In the genomic region with DNA sequence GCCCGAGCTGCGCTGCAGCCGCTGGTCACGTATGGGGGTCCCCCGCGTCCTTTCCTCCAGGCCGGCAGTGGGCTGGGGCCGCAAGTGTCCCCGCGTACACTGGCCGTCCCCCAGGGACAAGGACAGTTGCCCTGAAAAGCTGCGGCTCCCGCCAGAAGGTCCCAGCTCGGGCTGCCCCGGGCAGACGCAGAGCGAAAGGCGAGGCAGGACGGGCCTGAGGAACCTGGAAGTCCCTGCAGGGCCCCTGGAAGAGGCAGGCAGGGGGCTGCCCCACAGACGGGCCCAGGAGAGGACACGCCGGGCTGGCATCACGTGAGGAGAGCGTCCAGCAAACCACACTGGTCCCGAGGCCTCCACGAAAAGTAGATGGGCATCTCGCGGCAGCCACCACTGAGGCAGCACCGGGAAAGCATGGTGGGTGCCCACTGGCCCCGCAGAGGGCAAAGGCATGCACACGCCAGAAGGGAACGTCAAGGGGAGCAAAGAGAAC, we compare ENCODE assay signal across 9 cellular contexts. TPM values are rescaled to one million over a fixed set of nuclear protein-coding genes. Genes with fewer than 3 reads are reported as not detected.
DNase-seq lines count a peak whose midpoint lies in the region; ATAC-seq and TF ChIP-seq lines count a peak whose summit lies in the region.
"Had no signal": no experiment of that assay in that cellular context is flagged by ENCODE, and none has a peak within 500 bp of the region (broad histone marks: within the 10 kb centered on the region; RNA-seq: fewer than 3 reads in every experiment).

No MANE protein-coding gene starts in this region.

- 53 to 62% methylated on average over 32 of the region's 32 CpGs for WGBS in heart right ventricle, 2 donors

- H3K4me2 ChIP-seq in PC-3 (ENCODE audit: low read length) (peak overlapping the region; percentile 71; the same call in 1 of the 2 replicates), parathyroid adenoma (ENCODE audit: low read length) (peak overlapping the region; percentile 83)

- no peak for TF ChIP-seq CTCF in CD14-positive monocyte (IDR thresholded peaks at IDR 0.05)
- no peak for TF ChIP-seq CTCF in PC-3 (conservative IDR thresholded peaks at IDR 0.05; ENCODE audit: low read depth, low read length)
- no peak for TF ChIP-seq CTCF in heart right ventricle (IDR thresholded peaks at IDR 0.05)
- no peak for TF ChIP-seq CTCF in parathyroid adenoma (IDR thresholded peaks at IDR 0.05)

- CTCF ChIA-PET in PC-3 (lab: Charles Lee): no interaction called here

- H4K20me1 ChIP-seq in PC-3 (ENCODE audit: low read length): 0 out of 2 replicates have a peak, but pooled peaks cover 5% of the 10 kb centered on the region

- no peaks in the 10 kb centered on the region for H3K36me3 ChIP-seq in PC-3 (ENCODE audit: low read depth, low read length)
- no peaks in the 10 kb centered on the region for H3K36me3 ChIP-seq in heart right ventricle
- H3K36me3 ChIP-seq in parathyroid adenoma (ENCODE audit: control insufficient read depth, insufficient read depth, low read length): no peaks in the 10 kb centered on the region

- H3K4me1 ChIP-seq in PC-3 (ENCODE audit: insufficient read depth, low read length) (peaks cover 26% of the 10 kb centered on the region), heart right ventricle (peaks cover 10 to 43% (median 26%) of the 10 kb centered on the region in 9 donors), parathyroid adenoma (no peaks in the 10 kb centered on the region)

- intact Hi-C loops in CD14-positive monocyte (cut with micrococcal nuclease): no loop called here
- intact Hi-C loops in PC-3 (cut with micrococcal nuclease): loop anchor here (10.0 kb wide), 1 partner anchor 159 kb away; no protein-coding TSS in a partner anchor
- intact Hi-C loops in heart right ventricle (cut with DNase I): loop anchor here in 6 of 10 donors (5.0 kb wide), 3 partner anchors 83 to 137 kb away; no protein-coding TSS in a partner anchor

- no peaks in the 10 kb centered on the region for H3K36me3 Mint-ChIP-seq in CD14-positive monocyte

- H3K4me3 Mint-ChIP-seq in CD14-positive monocyte: peak overlapping the region in 1 of 2 donors; percentile 68

- peaks cover 0 to 17% (median 4%) of the 10 kb centered on the region in 7 donors for H3K9me3 Mint-ChIP-seq in CD14-positive monocyte

- no peak overlapping the region for H3K4me3 ChIP-seq in PC-3 (ENCODE audit: low read length)
- peak overlapping the region; percentile 24 to 64 (median 58) for H3K4me3 ChIP-seq in heart right ventricle
- H3K4me3 ChIP-seq in parathyroid adenoma (ENCODE audit: low read depth, low read length): no peak overlapping the region

- no peaks in the 10 kb centered on the region for H3K79me2 ChIP-seq in PC-3 (ENCODE audit: low read length)
- no peaks in the 10 kb centered on the region for H3K79me2 ChIP-seq in parathyroid adenoma

- DNase-seq in CD14-positive monocyte (ENCODE audit: low spot score) (peak; percentile 43), PC-3 (no peak), heart right ventricle (peak in 1 of 2 donors; percentile 5), RKO (ENCODE audit: low spot score) (no peak), SK-N-DZ (ENCODE audit: low spot score) (no peak)
- DNase-seq: NCI-H1092 had no signal

- H3K27me3 ChIP-seq in PC-3 (ENCODE audit: low read length) (peaks cover 22% of the 10 kb centered on the region), heart right ventricle (peaks cover 0 to 66% (median 24%) of the 10 kb centered on the region in 7 donors), parathyroid adenoma (ENCODE audit: control insufficient read depth, insufficient read depth, low read length) (no peaks in the 10 kb centered on the region)

- peaks cover 2% of the 10 kb centered on the region for H3K4me1 Mint-ChIP-seq in CD14-positive monocyte

- H3K27ac Mint-ChIP-seq in CD14-positive monocyte: no peak overlapping the region

- H3K27me3 Mint-ChIP-seq in CD14-positive monocyte (ENCODE audit: low read depth in 3 of 3): peaks cover 55 to 79% (median 63%) of the 10 kb centered on the region in 3 donors

- ATAC-seq in PC-3 (no peak), heart right ventricle (peak in 1 of 8 donors; percentile 2), HG02885 (IDR thresholded peaks at IDR 0.05; ENCODE audit: poor library complexity, unreplicated experiment) (no peak), HG03095 (IDR thresholded peaks at IDR 0.05; ENCODE audit: unreplicated experiment) (no peak)

- H3K9ac ChIP-seq in PC-3 (ENCODE audit: low read length) (no peak overlapping the region), parathyroid adenoma (no peak overlapping the region)

- POLR2A ChIA-PET in PC-3 (lab: Charles Lee; ENCODE audit: unreplicated experiment): no interaction called here

- no peaks in the 10 kb centered on the region for H3K9me3 ChIP-seq in PC-3 (ENCODE audit: low read length)
- H3K9me3 ChIP-seq in heart right ventricle: no peaks in the 10 kb centered on the region
- H3K9me3 ChIP-seq in parathyroid adenoma (ENCODE audit: control insufficient read depth, low read length): no peaks in the 10 kb centered on the region

- H2AFZ ChIP-seq in PC-3 (ENCODE audit: low read length) (no peak overlapping the region), parathyroid adenoma (peak overlapping the region; percentile 82)

- BruUV-seq in PC-3 (replicated peaks; lab: Mats Ljungman, UMichigan): no TSS peak

- no peak overlapping the region for H3K27ac ChIP-seq in PC-3 (ENCODE audit: low read length)
- peak overlapping the region in 9 of 10 donors; percentile 50 to 80 (median 69) for H3K27ac ChIP-seq in heart right ventricle
- H3K27ac ChIP-seq in parathyroid adenoma: no peak overlapping the region

- peaks cover 5% of the 10 kb centered on the region for H3F3A ChIP-seq in PC-3 (ENCODE audit: low read length, unreplicated experiment)

- no peaks in the 10 kb centered on the region for H3K9me2 ChIP-seq in PC-3 (replicated peaks; ENCODE audit: low read length)

RNA-seq across cellular contexts. Expression of a gene that starts 3.2 kb away (rescaled TPM):
- not detected for polyA plus RNA-seq in CD14-positive monocyte
- total RNA-seq in PC-3 (2014; rRNA removed): 1.6 and 6.7 TPM in 2 replicates
- 1 to 10 TPM in 7 of 10 donors, under 1 TPM in 3; 0.31 to 4.5 (median 1.5) TPM for total RNA-seq in heart right ventricle
- polyA plus RNA-seq in heart right ventricle: 10 to 100 TPM in 1 of 2 donors, 1 to 10 TPM in 1; 5.3 to 12.7 TPM
- not detected in 2 replicates for polyA plus RNA-seq in SK-N-DZ (2014; cell fraction: cytosol; rRNA removed)
- polyA plus RNA-seq in SK-N-DZ (2014; cell fraction: nucleus; rRNA removed): 0.24 and 0.30 TPM in 2 replicates

Comparison
In these comparisons a context has a peak if more than half of its experiments do, and no peak if none do; other contexts are left out.
1. H3K27ac ChIP-seq: peak in heart right ventricle (9 of 10); none in PC-3 (single experiment) and parathyroid adenoma (single experiment).
2. H3K4me3 ChIP-seq: peak in heart right ventricle (10 of 10); none in PC-3 (single experiment) and parathyroid adenoma (single experiment).
3. intact Hi-C loops: an anchor here in PC-3 (10.0 kb wide) and heart right ventricle (5.0 kb wide); none called in CD14-positive monocyte.